Comparison of ENCODE assay signal across 19 cellular contexts in the genomic region with DNA sequence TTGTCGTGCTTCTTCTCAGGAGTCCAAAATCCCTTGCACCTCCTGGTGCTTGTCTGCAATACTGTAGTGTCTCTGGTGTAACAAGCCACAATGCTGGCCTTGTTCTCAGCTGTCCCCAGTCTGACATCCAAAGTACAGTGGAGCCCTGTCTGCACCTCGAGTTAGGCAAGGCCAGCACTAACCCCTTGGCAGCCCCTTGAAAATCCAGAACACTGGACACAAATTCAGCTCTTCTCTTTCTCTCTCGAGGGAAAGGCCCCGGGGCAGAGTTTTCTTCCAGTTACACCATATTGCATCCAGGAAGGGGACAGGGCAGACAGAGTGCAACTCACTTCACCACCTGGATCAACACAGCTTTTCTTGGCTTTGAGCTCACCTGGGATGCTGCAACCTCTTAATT.
"Had no signal": no experiment of that assay in that cellular context is flagged by ENCODE, and none has a peak within 500 bp of the region (broad histone marks: within the 10 kb centered on the region; RNA-seq: fewer than 3 reads in every experiment).

No MANE protein-coding gene starts in this region.

- H3K4me3 Mint-ChIP-seq: T-cell had no signal

- H3K36me3 ChIP-seq: SJSA1 had no signal

- H3K4me3 ChIP-seq: SJSA1 had no signal

- H3K9me3 ChIP-seq: SJSA1, SK-N-SH had no signal

- H3K27ac ChIP-seq: SJSA1 had no signal

- H3K9ac ChIP-seq: SK-N-SH had no signal

- H3K4me1 ChIP-seq: SJSA1 had no signal

- H3K4me2 ChIP-seq: SK-N-SH had no signal

- ATAC-seq: T-cell had no signal

- DNase-seq: KBM-7, NCI-H1092, NCI-H1105 treated with DMSO at 0.1 percent for 48 hours, NCI-H1417 treated with DMSO at 0.1 percent for 48 hours, NCI-H146, NCI-H1694 treated with DMSO at 0.1 percent for 48 hours, NCI-H1930, NCI-H2081, NCI-H2107, NCI-H2227 treated with DMSO at 0.1 percent for 48 hours, NCI-H526 treated with DMSO at 0.1 percent for 48 hours, NCI-H774, Right ventricle myocardium superior, RPMI8226, SIG-M5, SK-N-SH, SW 1271, T-cell had no signal

- H3K27me3 ChIP-seq: SJSA1 had no signal

- H3K27ac Mint-ChIP-seq: T-cell had no signal

- H3K4me1 Mint-ChIP-seq: T-cell had no signal
